8 cellular contexts compared by ENCODE assay signal in genomic region chr2:36597532-36598377, GRCh38. TPM values are rescaled to one million over a fixed set of nuclear protein-coding genes. Genes with fewer than 3 reads are reported as not detected.
DNase-seq lines count a peak whose midpoint lies in the region; ATAC-seq lines count a peak whose summit lies in the region.

TSS of gene FEZ2 (minus strand) at chr2:36598168. CDS start at chr2:36598142, 26 bp downstream.

- H3K27ac ChIP-seq in CD4-positive, CD25-positive, alpha-beta regulatory T cell (ENCODE audit: insufficient read depth, low read length, poor library complexity, severe bottlenecking): peak within 1 kb of the TSS; percentile 55

- H3K36me3 Mint-ChIP-seq in CD4-positive, CD25-positive, alpha-beta regulatory T cell: no peaks in the 10 kb centered on the region
- no peaks in the 10 kb centered on the region for H3K36me3 Mint-ChIP-seq in effector memory CD8-positive, alpha-beta T cell (ENCODE audit: insufficient read depth)

- H3K4me3 Mint-ChIP-seq in CD4-positive, CD25-positive, alpha-beta regulatory T cell: peak within 1 kb of the TSS; percentile 88 to 97 (median 95)
- peak within 1 kb of the TSS; percentile 90 to 96 for H3K4me3 Mint-ChIP-seq in effector memory CD8-positive, alpha-beta T cell

- H3K27me3 Mint-ChIP-seq in CD4-positive, CD25-positive, alpha-beta regulatory T cell: no peaks in the 10 kb centered on the region
- H3K27me3 Mint-ChIP-seq in effector memory CD8-positive, alpha-beta T cell: no peaks in the 10 kb centered on the region

- H3K27me3 ChIP-seq in CD4-positive, CD25-positive, alpha-beta regulatory T cell (ENCODE audit: control insufficient read depth, insufficient read depth, low read length): no peaks in the 10 kb centered on the region

- H3K9me3 Mint-ChIP-seq in CD4-positive, CD25-positive, alpha-beta regulatory T cell: no peaks in the 10 kb centered on the region
- no peaks in the 10 kb centered on the region for H3K9me3 Mint-ChIP-seq in effector memory CD8-positive, alpha-beta T cell

- peak within 1 kb of the TSS; percentile 70 to 89 (median 87) for H3K27ac Mint-ChIP-seq in CD4-positive, CD25-positive, alpha-beta regulatory T cell
- H3K27ac Mint-ChIP-seq in effector memory CD8-positive, alpha-beta T cell: peak within 1 kb of the TSS; percentile 72 to 73

- DNase-seq in CD4-positive, CD25-positive, alpha-beta regulatory T cell: peak; percentile 44 to 83 (median 50)
- DNase-seq in NCI-H82 treated with DMSO at 0.1 percent for 48 hours (lab: John Stamatoyannopoulos, UW; ENCODE audit: unreplicated experiment): peak; percentile 33
- DNase-seq in activated CD8-positive, alpha-beta memory T cell treated with anti-CD3 and anti-CD28 coated beads for 4 hours (ENCODE audit: low read depth in 2 of 2): peak; percentile 24 to 25
- DNase-seq in effector memory CD8-positive, alpha-beta T cell: peak; percentile 41 to 51 (median 41)
- peak; percentile 70 for DNase-seq in medulla oblongata (ENCODE audit: extremely low spot score)
- DNase-seq in stimulated activated CD8-positive, alpha-beta memory T cell treated with anti-CD3 and anti-CD28 coated beads, Interleukin-12 subunit alpha, Interleukin-12 subunit beta, amount 100 ng/mL, for 4 hours (ENCODE audit: low read depth): peak; percentile 45

- peak within 1 kb of the TSS; percentile 87 for H3K4me3 ChIP-seq in CD4-positive, CD25-positive, alpha-beta regulatory T cell (ENCODE audit: low read depth, low read length)

- peaks cover 18% of the 10 kb centered on the region for H3K4me1 ChIP-seq in CD4-positive, CD25-positive, alpha-beta regulatory T cell (ENCODE audit: control insufficient read depth, insufficient read depth, low read length, poor library complexity, severe bottlenecking)

- H3K9me3 ChIP-seq in CD4-positive, CD25-positive, alpha-beta regulatory T cell (ENCODE audit: control insufficient read depth in 2 of 2, low read length in 2 of 2): no peaks in the 10 kb centered on the region

- peak; percentile 83 to 86 for ATAC-seq in CD4-positive, CD25-positive, alpha-beta regulatory T cell (ENCODE audit: low read depth in 2 of 2)
- peak; percentile 97 for ATAC-seq in GM19351 (IDR thresholded peaks at IDR 0.05; ENCODE audit: unreplicated experiment)
- ATAC-seq in HG03469 (IDR thresholded peaks at IDR 0.05; ENCODE audit: unreplicated experiment): peak; percentile 97
- ATAC-seq in effector memory CD8-positive, alpha-beta T cell (replicated peaks): peak; percentile 86

- H3K4me1 Mint-ChIP-seq in CD4-positive, CD25-positive, alpha-beta regulatory T cell: peaks cover 23 to 48% (median 26%) of the 10 kb centered on the region in 4 donors
- peaks cover 34% of the 10 kb centered on the region in 2 donors for H3K4me1 Mint-ChIP-seq in effector memory CD8-positive, alpha-beta T cell (ENCODE audit: low read depth in 2 of 2)

- no peaks in the 10 kb centered on the region for H3K36me3 ChIP-seq in CD4-positive, CD25-positive, alpha-beta regulatory T cell (ENCODE audit: control insufficient read depth, insufficient read depth, low read length)

RNA-seq across cellular contexts. Expression of gene FEZ2, which starts in this region (rescaled TPM):
- 18.1 TPM for total RNA-seq in CD4-positive, CD25-positive, alpha-beta regulatory T cell
- polyA plus RNA-seq in CD4-positive, CD25-positive, alpha-beta regulatory T cell: 1 to 10 TPM; 3.3 to 5.0 (median 4.2) TPM

Comparison
In these comparisons a context has a peak if more than half of its experiments do, and no peak if none do; other contexts are left out.
1. Peak in every context shown above with its lines: DNase-seq, ATAC-seq, H3K4me3 ChIP-seq and H3K27ac ChIP-seq.